ENCODE assay signal across 9 cellular contexts in the genomic region with DNA sequence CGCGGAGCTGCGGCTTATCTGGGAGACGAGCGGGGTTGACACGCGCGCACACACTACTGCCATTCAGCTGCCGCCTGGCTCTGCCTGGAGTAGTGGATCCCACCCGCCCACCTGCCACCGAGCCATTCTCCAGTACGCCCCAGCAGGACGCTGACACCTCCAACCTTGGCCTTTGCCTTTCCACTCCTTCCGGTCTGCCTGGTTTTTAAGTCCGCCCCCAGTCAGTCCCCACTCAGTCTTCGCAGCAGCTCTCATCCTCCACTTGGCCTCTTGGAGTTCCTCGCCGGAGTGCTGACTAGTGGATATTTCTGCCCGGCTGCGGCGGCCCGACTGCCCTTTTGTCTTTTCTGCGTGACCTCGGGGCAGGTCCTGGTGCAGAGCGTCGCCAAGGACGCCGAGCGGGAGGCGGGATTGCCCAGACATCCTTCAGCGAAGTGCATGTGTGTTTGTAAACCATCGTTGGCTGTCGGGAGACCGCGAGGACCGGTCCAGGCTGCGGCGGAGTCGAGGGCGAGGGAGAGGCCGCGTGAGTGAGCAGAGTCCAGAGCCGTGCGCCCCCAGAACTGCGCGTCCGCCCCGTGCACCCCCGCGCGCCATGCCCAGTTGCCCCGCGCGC. TPM values are rescaled to one million over a fixed set of nuclear protein-coding genes. Genes with fewer than 3 reads are reported as not detected.
DNase-seq lines count a peak whose midpoint lies in the region; ATAC-seq lines count a peak whose summit lies in the region.
"Had no signal": no experiment of that assay in that cellular context is flagged by ENCODE, and none has a peak within 500 bp of the region (broad histone marks: within the 10 kb centered on the region; RNA-seq: fewer than 3 reads in every experiment).

No MANE protein-coding gene starts in this region.

- H3K36me3 ChIP-seq in ectodermal cell (ENCODE audit: control insufficient read depth, insufficient read depth, low read length) (no peaks in the 10 kb centered on the region), muscle layer of duodenum (ENCODE audit: control insufficient read depth in 1 of 2, insufficient read depth in 2 of 2, low read length in 2 of 2) (no peaks in the 10 kb centered on the region)

- H3K27ac ChIP-seq in ectodermal cell (ENCODE audit: insufficient read depth, low read depth, low read length, poor library complexity, severe bottlenecking) (no peak overlapping the region), muscle layer of duodenum (ENCODE audit: low read length) (no peak overlapping the region)
- H3K27ac ChIP-seq: C4-2B had no signal

- WGBS in ectodermal cell, 2 experiments, result 0 to 1% methylated on average over 54 of the region's 54 CpGs

- peak overlapping the region; percentile 67 for H3K4me3 ChIP-seq in ectodermal cell (ENCODE audit: insufficient read depth, low read depth, low read length)
- H3K4me3 ChIP-seq in muscle layer of duodenum (ENCODE audit: low read depth in 1 of 2, low read length in 2 of 2), result peak overlapping the region; percentile 69 to 91

- DNase-seq in NCI-H1092 treated with DMSO at 0.1 percent for 48 hours (lab: John Stamatoyannopoulos, UW) (peak; percentile 53), NCI-H1092 (lab: John Stamatoyannopoulos, UW) (no peak), NCI-H2227 treated with DMSO at 0.1 percent for 48 hours (lab: John Stamatoyannopoulos, UW) (peak; percentile 38), RPMI8226 (no peak), GM19240 (ENCODE audit: insufficient read length, low spot score) (no peak)

- H3K4me1 ChIP-seq in ectodermal cell (ENCODE audit: control insufficient read depth, insufficient read depth, low read length) (peaks cover 11% of the 10 kb centered on the region), muscle layer of duodenum (ENCODE audit: control insufficient read depth in 1 of 2, insufficient read depth in 2 of 2, low read length in 2 of 2) (peaks cover 0 to 42% of the 10 kb centered on the region in 2 donors)

- H3K9me3 ChIP-seq in ectodermal cell (ENCODE audit: control insufficient read depth, low read length) (no peaks in the 10 kb centered on the region), muscle layer of duodenum (ENCODE audit: control insufficient read depth in 1 of 2, low read length in 2 of 2) (no peaks in the 10 kb centered on the region)

- ATAC-seq in HG03521 (IDR thresholded peaks at IDR 0.05; ENCODE audit: unreplicated experiment), result no peak

- peaks cover 67% of the 10 kb centered on the region for H3K27me3 ChIP-seq in ectodermal cell (ENCODE audit: control insufficient read depth, insufficient read depth, low read length, poor library complexity, severe bottlenecking)
- H3K27me3 ChIP-seq in muscle layer of duodenum (ENCODE audit: low read depth, low read length), result peaks cover 19% of the 10 kb centered on the region

RNA-seq across cellular contexts. Expression of a gene that starts 1.1 kb away (rescaled TPM):
- 13.5 TPM for polyA plus RNA-seq in ectodermal cell (2013, experiment 1 of 4)
- polyA plus RNA-seq in ectodermal cell (2013, experiment 2 of 4), result 15.8 TPM
- polyA plus RNA-seq in ectodermal cell (2013, experiment 3 of 4), result 14.6 TPM
- polyA plus RNA-seq in ectodermal cell (2013, experiment 4 of 4), result 18.8 TPM

Comparison
In these comparisons a context has a peak if more than half of its experiments do, and no peak if none do; other contexts are left out.
1. DNase-seq: peak in NCI-H1092 treated with DMSO at 0.1 percent for 48 hours (single experiment) and NCI-H2227 treated with DMSO at 0.1 percent for 48 hours (single experiment); none in NCI-H1092 (single experiment), RPMI8226 (single experiment) and GM19240 (single experiment).